ENCODE assay signal across 32 cellular contexts in the genomic region with DNA sequence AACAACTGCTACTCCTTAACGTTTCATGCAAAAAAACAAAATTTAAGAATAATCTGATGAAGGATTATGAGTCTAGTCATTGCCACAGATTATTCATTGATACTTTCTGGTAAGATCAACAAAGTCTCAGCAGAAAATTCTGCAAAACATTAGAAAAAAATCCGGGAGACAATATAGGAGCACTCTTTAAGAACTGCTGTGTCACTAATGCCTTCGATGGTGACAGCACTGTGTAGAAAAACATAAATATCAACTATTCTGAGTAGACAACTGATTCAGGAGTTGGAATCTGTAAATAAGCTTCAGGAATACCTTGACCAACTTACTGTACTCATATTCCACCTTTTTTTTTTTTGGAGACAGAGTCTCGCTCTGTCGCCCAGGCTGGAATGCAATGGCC.
"Had no signal": no experiment of that assay in that cellular context is flagged by ENCODE, and none has a peak within 500 bp of the region (broad histone marks: within the 10 kb centered on the region; RNA-seq: fewer than 3 reads in every experiment).

No MANE protein-coding gene starts in this region.

- ATAC-seq: activated CD8-positive, alpha-beta T cell treated with anti-CD3 and anti-CD28 coated beads for 36 hours; activated naive CD8-positive, alpha-beta T cell treated with anti-CD3 and anti-CD28 coated beads, Interleukin-2, amount 50 U/mL, for 24 hours; activated T-cell treated with anti-CD3 and anti-CD28 coated beads, Interleukin-2, amount 50 U/mL, for 4 hours; activated T-cell treated with anti-CD3 and anti-CD28 coated beads, Interleukin-2, amount 50 U/mL, for 72 hours; activated T-helper 17 cell treated with anti-CD3 and anti-CD28 coated beads, Interleukin-2, amount 50 U/mL, for 72 hours had no signal

- H3K4me3 ChIP-seq: ascending aorta, cardiac muscle cell had no signal

- H3K27me3 ChIP-seq: ascending aorta, cardiac muscle cell had no signal

- H3K27ac ChIP-seq: ascending aorta, cardiac muscle cell, VCaP had no signal

- H3K36me3 ChIP-seq: ascending aorta, cardiac muscle cell had no signal

- DNase-seq: activated B cell treated with CpG ODN at 0.5 μM for 24 hours; activated CD4-positive, alpha-beta memory T cell treated with anti-CD3 and anti-CD28 coated beads for 36 hours; activated CD4-positive, alpha-beta T cell treated with anti-CD3 and anti-CD28 coated beads for 4 hours; activated CD4-positive, alpha-beta T cell treated with anti-CD3 and anti-CD28 coated beads, Interleukin-2, amount 10 ng/mL, durations not matched to agents 24 days and 14 days; activated CD4-positive, alpha-beta T cell treated with anti-CD3 and anti-CD28 coated beads, Interleukin-2, amount 50 U/mL, for 1 hour; activated CD4-positive, alpha-beta T cell treated with anti-CD3 and anti-CD28 coated beads, Interleukin-2, amount 50 U/mL, for 4 hours; activated CD4-positive, CD25-positive, alpha-beta regulatory T cell treated with anti-CD3 and anti-CD28 coated beads, Interleukin-2, amount 50 U/mL, for 72 hours; activated CD8-positive, alpha-beta memory T cell treated with anti-CD3 and anti-CD28 coated beads, Interleukin-2, amount 50 U/mL, for 4 hours; activated CD8-positive, alpha-beta T cell treated with anti-CD3 and anti-CD28 coated beads for 36 hours; activated effector memory CD4-positive, alpha-beta T cell treated with anti-CD3 and anti-CD28 coated beads, Interleukin-2, amount 50 U/mL, for 16 hours; activated gamma-delta T cell treated with Interleukin-2 at 50 U/mL for 16 hours; activated naive CD4-positive, alpha-beta T cell; activated naive CD4-positive, alpha-beta T cell treated with anti-CD3 and anti-CD28 coated beads for 36 hours; activated naive CD8-positive, alpha-beta T cell treated with anti-CD3 and anti-CD28 coated beads, Interleukin-2, amount 10 ng/mL, durations not matched to agents 7 days and 5 days; activated naive CD8-positive, alpha-beta T cell treated with anti-CD3 and anti-CD28 coated beads, Interleukin-2, amount 50 U/mL, for 24 hours; activated T-cell treated with anti-CD3 and anti-CD28 coated beads for 4 hours; activated T-cell treated with anti-CD3 and anti-CD28 coated beads, Interleukin-2, amount 50 U/mL, for 1 hour; activated T-cell treated with anti-CD3 and anti-CD28 coated beads, Interleukin-2, amount 50 U/mL, for 4 hours; activated T-cell treated with anti-CD3 and anti-CD28 coated beads, Interleukin-2, amount 50 U/mL, for 72 hours; amygdala; anterior cingulate cortex; caudate nucleus; cerebellar nuclear complex; T-helper 1 cell; T-helper 2 cell; T-helper 9 cell had no signal

- H3K9me3 ChIP-seq: ascending aorta had no signal

- FAIRE-seq: bronchial epithelial cell, TTC549 had no signal
